ENCODE assay signal across 8 cellular contexts in genomic region chr11:76721755-76722677, GRCh38. TPM values are rescaled to one million over a fixed set of nuclear protein-coding genes. Genes with fewer than 3 reads are reported as not detected.
DNase-seq lines count a peak whose midpoint lies in the region; ATAC-seq and TF ChIP-seq lines count a peak whose summit lies in the region.

No MANE protein-coding gene starts in this region.

- no peaks in the 10 kb centered on the region for H3K36me3 Mint-ChIP-seq in activated naive CD8-positive, alpha-beta T cell treated with anti-CD3 and anti-CD28 coated beads for 36 hours

- H3K9me3 ChIP-seq in AG04450 (ENCODE audit: control insufficient read depth, insufficient read depth, low read length) (no peaks in the 10 kb centered on the region), trophoblast cell (ENCODE audit: insufficient read depth, low read depth, low read length) (no peaks in the 10 kb centered on the region), upper lobe of left lung (no peaks in the 10 kb centered on the region)

- no peak overlapping the region for H3K9ac ChIP-seq in trophoblast cell (ENCODE audit: low read length)

- H3K18ac ChIP-seq in trophoblast cell (ENCODE audit: low read length), result no peak overlapping the region

- H3K4me1 ChIP-seq in trophoblast cell (ENCODE audit: control insufficient read depth in 1 of 2, insufficient read depth in 2 of 2, low read length in 2 of 2) (no peaks in the 10 kb centered on the region), upper lobe of left lung (peaks cover 3 to 9% (median 6%) of the 10 kb centered on the region in 4 donors)

- no peak overlapping the region for H3K23ac ChIP-seq in trophoblast cell (ENCODE audit: low read length)

- no CpG with 5 or more reads among the region's 25 CpGs for WGBS in trophoblast cell (ENCODE audit: extremely low coverage, insufficient coverage, insufficient read length)
- 13 to 36% methylated on average over 11 to 24 of the region's 25 CpGs for WGBS in upper lobe of left lung, 2 donors

- ATAC-seq in Right ventricle myocardium superior (ENCODE audit: poor library complexity) (peak; percentile 96), upper lobe of left lung (ENCODE audit: low FRiP score in 2 of 2) (peak; percentile 86 to 94)

- H3K27me3 Mint-ChIP-seq in activated naive CD8-positive, alpha-beta T cell treated with anti-CD3 and anti-CD28 coated beads for 36 hours, result peaks cover 17% of the 10 kb centered on the region

- TF ChIP-seq POLR2A in upper lobe of left lung (IDR thresholded peaks at IDR 0.05), result no peak

- no peak overlapping the region for H3K4me2 ChIP-seq in trophoblast cell (ENCODE audit: low read length)

- no peak overlapping the region for H4K91ac ChIP-seq in trophoblast cell (ENCODE audit: low read depth, low read length)

- TF ChIP-seq CTCF in AG04450 (IDR thresholded peaks at IDR 0.05; ENCODE audit: low read depth, low read length), result peak; percentile 91
- peak; percentile 82 to 91 (median 83) for TF ChIP-seq CTCF in upper lobe of left lung (IDR thresholded peaks at IDR 0.05)

- no peak overlapping the region for H3K4me3 ChIP-seq in AG04450 (ENCODE audit: low read depth, low read length)
- no peak overlapping the region for H3K4me3 ChIP-seq in trophoblast cell (ENCODE audit: low read depth, low read length)
- H3K4me3 ChIP-seq in upper lobe of left lung, result no peak overlapping the region

- TF ChIP-seq EP300 in upper lobe of left lung (IDR thresholded peaks at IDR 0.05), result no peak

- H3K36me3 ChIP-seq in trophoblast cell (ENCODE audit: control insufficient read depth in 1 of 2, insufficient read depth in 2 of 2, low read length in 2 of 2) (no peaks in the 10 kb centered on the region), upper lobe of left lung (no peaks in the 10 kb centered on the region)

- H4K8ac ChIP-seq in trophoblast cell (ENCODE audit: low read depth, low read length), result no peak overlapping the region

- H2AK5ac ChIP-seq in trophoblast cell (ENCODE audit: low read length), result no peak overlapping the region

- H3K79me2 ChIP-seq in trophoblast cell (ENCODE audit: control insufficient read depth, insufficient read depth, low read length, poor library complexity), result no peaks in the 10 kb centered on the region

- H2BK120ac ChIP-seq in trophoblast cell (ENCODE audit: insufficient read depth, low read length, poor library complexity), result peak overlapping the region; percentile 18

- peaks cover 3% of the 10 kb centered on the region for H3K4me1 Mint-ChIP-seq in activated naive CD8-positive, alpha-beta T cell treated with anti-CD3 and anti-CD28 coated beads for 36 hours

- DNase-seq in AG04450 (ENCODE audit: low read depth, low spot score), result peak; percentile 57
- peak; percentile 50 for DNase-seq in GM19238 (ENCODE audit: insufficient read length, low spot score)
- DNase-seq in NAMALWA (ENCODE audit: low spot score), result peak; percentile 84
- peak; percentile 78 for DNase-seq in SW480 (ENCODE audit: low spot score)
- DNase-seq in activated naive CD8-positive, alpha-beta T cell treated with anti-CD3 and anti-CD28 coated beads for 36 hours, result peak; percentile 75
- DNase-seq in Right ventricle myocardium superior, result peak; percentile 92
- peak; percentile 86 to 97 for DNase-seq in trophoblast cell
- DNase-seq in upper lobe of left lung, result peak; percentile 79 to 89

- H3K79me1 ChIP-seq in trophoblast cell (ENCODE audit: low read length), result no peaks in the 10 kb centered on the region

- H3K27me3 ChIP-seq in AG04450 (ENCODE audit: control insufficient read depth, insufficient read depth, low read length) (peaks cover 34% of the 10 kb centered on the region), trophoblast cell (ENCODE audit: insufficient read depth, low read length) (no peaks in the 10 kb centered on the region), upper lobe of left lung (peaks cover 0 to 4% (median 0%) of the 10 kb centered on the region in 4 donors)

- H3K4ac ChIP-seq in trophoblast cell (ENCODE audit: low read depth, low read length), result no peak overlapping the region

- H3K4me3 Mint-ChIP-seq in activated naive CD8-positive, alpha-beta T cell treated with anti-CD3 and anti-CD28 coated beads for 36 hours, result no peak overlapping the region

- no peak overlapping the region for H3K27ac Mint-ChIP-seq in activated naive CD8-positive, alpha-beta T cell treated with anti-CD3 and anti-CD28 coated beads for 36 hours

- intact Hi-C loops in Right ventricle myocardium superior (cut with DNase I), result no loop called here

- no peak overlapping the region for H3K14ac ChIP-seq in trophoblast cell (ENCODE audit: low read length)

- CTCF ChIA-PET in AG04450 (lab: Charles Lee), result interaction anchor here (0.6 to 7.6 kb wide), 27 partner anchors 8 to 780 kb away, joined by 3 to 97 read pairs (median 3); no protein-coding TSS in a partner anchor

- no peaks in the 10 kb centered on the region for H3K9me3 Mint-ChIP-seq in activated naive CD8-positive, alpha-beta T cell treated with anti-CD3 and anti-CD28 coated beads for 36 hours

- no peak overlapping the region for H2AFZ ChIP-seq in trophoblast cell (ENCODE audit: insufficient read depth, low read length, poor library complexity)

- H3K27ac ChIP-seq in AG04450 (ENCODE audit: low read depth, low read length), result no peak overlapping the region
- H3K27ac ChIP-seq in trophoblast cell (ENCODE audit: low read depth, low read length), result no peak overlapping the region
- H3K27ac ChIP-seq in upper lobe of left lung, result no peak overlapping the region

- POLR2A ChIA-PET in AG04450 (lab: Yijun Ruan, JAX), result interaction anchor here (0.5 to 0.9 kb wide), 6 partner anchors 21 to 831 kb away, joined by 3 to 4 read pairs (median 3); no protein-coding TSS in a partner anchor

- H2BK5ac ChIP-seq in trophoblast cell (ENCODE audit: low read depth, low read length, poor library complexity), result no peak overlapping the region

- H4K12ac ChIP-seq in trophoblast cell (ENCODE audit: low read depth, low read length), result no peak overlapping the region

- no peak overlapping the region for H2BK12ac ChIP-seq in trophoblast cell (ENCODE audit: low read length)

RNA-seq across cellular contexts. Expression of gene LRRC32, which starts 51.5 kb away (rescaled TPM):
- 10.9 and 14.2 TPM in 2 replicates for polyA plus RNA-seq in AG04450 (2011; rRNA removed)
- 12.8 and 15.4 TPM in 2 replicates for polyA minus RNA-seq in AG04450 (2011; rRNA and poly(A)+ RNA removed)
- 10 to 100 TPM; 11.5 to 12.1 TPM for total RNA-seq in activated naive CD8-positive, alpha-beta T cell treated with anti-CD3 and anti-CD28 coated beads for 36 hours
- total RNA-seq in Right ventricle myocardium superior, result 30.3 TPM
- 39.7 and 40.3 TPM in 2 replicates for polyA plus RNA-seq in trophoblast cell (2013)
- 100 to 1,000 TPM in 1 of 6 donors, 10 to 100 TPM in 5; 41.3 to 118 (median 60.3) TPM for total RNA-seq in upper lobe of left lung
